ENCODE assay signal across 21 cellular contexts in the genomic region with DNA sequence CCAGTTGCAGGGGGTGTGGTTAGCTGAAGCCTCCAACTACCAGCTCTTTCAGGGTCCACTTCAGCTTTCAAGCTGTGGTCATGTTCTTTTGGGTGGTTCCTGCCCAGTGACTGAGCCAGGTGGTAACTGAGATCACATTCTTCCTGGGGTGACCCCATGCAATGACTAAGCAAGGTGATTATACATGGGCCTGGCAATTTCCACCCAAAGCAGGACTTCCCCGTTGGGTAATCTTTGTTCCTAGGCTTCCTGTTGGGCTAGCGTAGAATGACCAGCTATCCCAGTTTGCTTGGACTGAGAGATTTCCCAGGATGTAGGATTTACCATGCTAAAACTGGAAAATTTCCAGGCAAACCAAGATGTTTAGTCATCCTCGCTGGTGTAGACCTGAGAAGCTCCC. TPM values are rescaled to one million over a fixed set of nuclear protein-coding genes. Genes with fewer than 3 reads are reported as not detected.
A peak's percentile ranks its signal among the peaks of the same experiment; 100 is the strongest.
DNase-seq lines count a peak whose midpoint lies in the region; FAIRE-seq and TF ChIP-seq lines count a peak whose summit lies in the region.
"Had no signal": no experiment of that assay in that cellular context is flagged by ENCODE, and none has a peak within 500 bp of the region (broad histone marks: within the 10 kb centered on the region; RNA-seq: fewer than 3 reads in every experiment).

No MANE protein-coding gene starts in this region.

- H3K79me2 ChIP-seq in PC-9 (ENCODE audit: low read depth) (no peaks in the 10 kb centered on the region), mammary epithelial cell (ENCODE audit: insufficient read depth, low read length) (no peaks in the 10 kb centered on the region), keratinocyte (ENCODE audit: control insufficient read depth, insufficient read depth, low read length) (no peaks in the 10 kb centered on the region), osteoblast (ENCODE audit: insufficient read depth, low read length) (no peaks in the 10 kb centered on the region), Karpas-422 (ENCODE audit: low read length) (no peaks in the 10 kb centered on the region)

- peak overlapping the region; percentile 34; the same call in 1 of the 2 replicates for H3K4me2 ChIP-seq in PC-9
- H3K4me2 ChIP-seq in mammary epithelial cell (ENCODE audit: insufficient read depth, low read depth, low read length), result peak overlapping the region; percentile 10
- no peak overlapping the region for H3K4me2 ChIP-seq in keratinocyte (ENCODE audit: control insufficient read depth, extremely low read depth, insufficient read depth, low read depth, low read length)
- H3K4me2 ChIP-seq in osteoblast (ENCODE audit: insufficient read depth, low read length), result no peak overlapping the region
- no peak overlapping the region for H3K4me2 ChIP-seq in Karpas-422 (ENCODE audit: low read depth, low read length, poor library complexity, severe bottlenecking)

- no peaks in the 10 kb centered on the region for H3K9me1 ChIP-seq in keratinocyte (ENCODE audit: control insufficient read depth, extremely low read depth, insufficient read depth, low read length)

- dilution Hi-C loops in mammary epithelial cell (cut with HindIII; ENCODE audit: low sequenced_read_pairs), result no loop called here
- dilution Hi-C loops in keratinocyte (cut with MboI; ENCODE audit: extremely low pct_ligation_motif_present, low sequenced_read_pairs), result no loop called here

- BruUV-seq in PC-9 (replicated peaks; lab: Mats Ljungman, UMichigan) (no TSS peak), mammary epithelial cell (replicated peaks; lab: Mats Ljungman, UMichigan) (no TSS peak)

- no peaks in the 10 kb centered on the region for H3K9me3 ChIP-seq in PC-9 (ENCODE audit: insufficient read depth, low read depth)
- H3K9me3 ChIP-seq in mammary epithelial cell (replicated peaks; ENCODE audit: insufficient read depth, low read length), result no peaks in the 10 kb centered on the region
- no peaks in the 10 kb centered on the region for H3K9me3 ChIP-seq in keratinocyte (ENCODE audit: control insufficient read depth, low read depth, low read length)
- H3K9me3 ChIP-seq in osteoblast (ENCODE audit: low read depth, low read length), result no peaks in the 10 kb centered on the region
- no peaks in the 10 kb centered on the region for H3K9me3 ChIP-seq in Karpas-422 (ENCODE audit: low read length)

- no peaks in the 10 kb centered on the region for H3K27me3 ChIP-seq in PC-9 (ENCODE audit: insufficient read depth, low read depth)
- H3K27me3 ChIP-seq in mammary epithelial cell (ENCODE audit: insufficient read depth, low read length), result no peaks in the 10 kb centered on the region
- no peaks in the 10 kb centered on the region for H3K27me3 ChIP-seq in keratinocyte (ENCODE audit: control insufficient read depth, extremely low read depth, insufficient read depth, low read length)
- no peaks in the 10 kb centered on the region for H3K27me3 ChIP-seq in osteoblast (ENCODE audit: insufficient read depth, low read length)
- no peaks in the 10 kb centered on the region for H3K27me3 ChIP-seq in Karpas-422 (ENCODE audit: low read length)

- DNase-seq in ELR (ENCODE audit: low read depth) (peak; percentile 48), PC-9 (peak in 1 of 2 experiments; percentile 35), mammary epithelial cell (peak; percentile 75), keratinocyte (ENCODE audit: low read depth, low spot score) (no peak), osteoblast (ENCODE audit: insufficient read length, low spot score, missing footprints) (no peak), Karpas-422 (no peak), NCI-H345 (lab: John Stamatoyannopoulos, UW) (no peak), SHP77 treated with DMSO at 0.1 percent for 48 hours (lab: John Stamatoyannopoulos, UW) (no peak)
- DNase-seq: DMS153, EL, KG1, NCI-H1105, NCI-H1694 treated with DMSO at 0.1 percent for 48 hours, NCI-H2107, NCI-H446 treated with DMSO at 0.1 percent for 48 hours, NCI-H748 treated with DMSO at 0.1 percent for 48 hours had no signal

- TF ChIP-seq CTCF in PC-9 (conservative IDR thresholded peaks at IDR 0.05) (no peak), mammary epithelial cell (conservative IDR thresholded peaks at IDR 0.05 in 1 of 2, IDR thresholded peaks at IDR 0.05 in 1 of 2; ENCODE audit: extremely low read depth in 1 of 2, insufficient read depth in 1 of 2, low read depth in 1 of 2, low read length in 2 of 2) (no peak), keratinocyte (optimal IDR thresholded peaks at IDR 0.05 in 1 of 3, IDR thresholded peaks at IDR 0.05 in 1 of 3, conservative IDR thresholded peaks at IDR 0.05 in 1 of 3; ENCODE audit: extremely low read depth in 1 of 3, insufficient read depth in 2 of 3, low read length in 3 of 3) (no peak), osteoblast (IDR thresholded peaks at IDR 0.05; ENCODE audit: extremely low read depth, low read depth, low read length) (no peak)

- POLR2A ChIA-PET in PC-9 (lab: Charles Lee; ENCODE audit: unreplicated experiment), result no interaction called here

- H2AFZ ChIP-seq in PC-9, result peak overlapping the region; percentile 43
- H2AFZ ChIP-seq in mammary epithelial cell (ENCODE audit: low read depth, low read length), result peak overlapping the region; percentile 50
- no peak overlapping the region for H2AFZ ChIP-seq in keratinocyte (ENCODE audit: control insufficient read depth, low read length)
- H2AFZ ChIP-seq in osteoblast (ENCODE audit: low read length), result no peak overlapping the region
- no peak overlapping the region for H2AFZ ChIP-seq in Karpas-422 (ENCODE audit: low read length)

- no peaks in the 10 kb centered on the region for H3F3A ChIP-seq in PC-9 (ENCODE audit: insufficient read depth, low read depth)

- CTCF ChIA-PET in PC-9 (lab: Charles Lee) (no interaction called here), mammary epithelial cell (lab: Charles Lee; ENCODE audit: low non-redundant PET) (interaction anchor here (0.6 kb wide), 1 partner anchor 11 kb away, joined by 3 read pairs; no protein-coding TSS in a partner anchor)

- H3K4me3 ChIP-seq in PC-9 (no peak overlapping the region), mammary epithelial cell (replicated peaks in 1 of 3; ENCODE audit: insufficient read depth in 1 of 3, low read depth in 2 of 3, low read length in 3 of 3) (no peak overlapping the region), keratinocyte (ENCODE audit: control insufficient read depth in 2 of 3, extremely low read depth in 1 of 3, insufficient read depth in 2 of 3, low read depth in 1 of 3, low read length in 3 of 3) (no peak overlapping the region), osteoblast (ENCODE audit: insufficient read depth, low read length) (no peak overlapping the region), Karpas-422 (ENCODE audit: low read length) (no peak overlapping the region)

- 42% methylated on average over 3 of the region's 3 CpGs for WGBS in mammary epithelial cell (ENCODE audit: low coverage, missing lambda C conversion rate)

- H3K9me2 ChIP-seq in PC-9 (ENCODE audit: insufficient read depth) (no peaks in the 10 kb centered on the region), Karpas-422 (replicated peaks; ENCODE audit: insufficient read depth, low read length) (no peaks in the 10 kb centered on the region)

- H3K36me3 ChIP-seq in PC-9 (ENCODE audit: low read depth) (no peaks in the 10 kb centered on the region), mammary epithelial cell (ENCODE audit: insufficient read depth, low read length) (no peaks in the 10 kb centered on the region), keratinocyte (ENCODE audit: control insufficient read depth in 2 of 2, extremely low read depth in 1 of 2, insufficient read depth in 2 of 2, low read length in 2 of 2) (no peaks in the 10 kb centered on the region), osteoblast (ENCODE audit: insufficient read depth, low read length) (no peaks in the 10 kb centered on the region), Karpas-422 (ENCODE audit: insufficient read depth, low read length) (no peaks in the 10 kb centered on the region)

- FAIRE-seq in keratinocyte (lab: Jason Lieb, UNC), result peak; percentile 53
- FAIRE-seq: GM19239, H1, HepG2 had no signal

- H4K20me1 ChIP-seq in PC-9 (ENCODE audit: insufficient read depth) (no peaks in the 10 kb centered on the region), mammary epithelial cell (ENCODE audit: insufficient read depth, low read length) (no peaks in the 10 kb centered on the region), keratinocyte (ENCODE audit: control insufficient read depth, extremely low read depth, insufficient read depth, low read length) (no peaks in the 10 kb centered on the region), osteoblast (ENCODE audit: insufficient read depth, low read length) (no peaks in the 10 kb centered on the region), Karpas-422 (ENCODE audit: insufficient read depth, low read depth, low read length) (no peaks in the 10 kb centered on the region)

- intact Hi-C loops in PC-9 (cut with micrococcal nuclease; ENCODE audit: unreplicated experiment) (no loop called here), mammary epithelial cell (cut with micrococcal nuclease) (no loop called here)

- peak overlapping the region; percentile 49 for H3K27ac ChIP-seq in PC-9
- H3K27ac ChIP-seq in mammary epithelial cell (ENCODE audit: insufficient read depth, low read depth, low read length), result no peak overlapping the region
- H3K27ac ChIP-seq in keratinocyte (ENCODE audit: control insufficient read depth, insufficient read depth, low read length), result no peak overlapping the region
- H3K27ac ChIP-seq in osteoblast (ENCODE audit: low read depth, low read length), result no peak overlapping the region
- no peak overlapping the region for H3K27ac ChIP-seq in Karpas-422 (ENCODE audit: low read length)
- H3K27ac ChIP-seq: C4-2B had no signal

- H3K9ac ChIP-seq in mammary epithelial cell (ENCODE audit: insufficient read depth, low read length) (no peak overlapping the region), keratinocyte (ENCODE audit: control insufficient read depth, extremely low read depth, insufficient read depth, low read length) (no peak overlapping the region), Karpas-422 (ENCODE audit: low read length) (no peak overlapping the region)

- in situ Hi-C loops in mammary epithelial cell (cut with MboI; ENCODE audit: low sequenced_read_pairs in 2 of 2), result no loop called here

- H3K4me1 ChIP-seq in PC-9 (replicated peaks; ENCODE audit: insufficient read depth), result peaks cover 16% of the 10 kb centered on the region; the same call in 1 of the 2 replicates
- peaks cover 11% of the 10 kb centered on the region for H3K4me1 ChIP-seq in mammary epithelial cell (ENCODE audit: insufficient read depth, low read length)
- no peaks in the 10 kb centered on the region for H3K4me1 ChIP-seq in keratinocyte (ENCODE audit: control insufficient read depth, extremely low read depth, insufficient read depth, low read length)
- H3K4me1 ChIP-seq in osteoblast (ENCODE audit: insufficient read depth, low read length), result no peaks in the 10 kb centered on the region
- H3K4me1 ChIP-seq in Karpas-422 (ENCODE audit: low read length), result no peaks in the 10 kb centered on the region

RNA-seq across cellular contexts. Expression of gene MAGEB17, which starts 18.4 kb away (rescaled TPM):
- total RNA-seq in PC-9 (2021) (not detected in 2 replicates), mammary epithelial cell (not detected), osteoblast (not detected in 2 replicates)
- polyA plus RNA-seq in mammary epithelial cell (not detected), keratinocyte (not detected in 3 replicates)
- polyA minus RNA-seq in mammary epithelial cell (not detected), keratinocyte (not detected in 3 replicates)
- polyA plus RNA-seq in keratinocyte (2011; ENCODE audit: low read depth), result not detected
- not detected in 2 replicates for polyA plus RNA-seq in keratinocyte (2011; cell fraction: cytosol; rRNA removed)
- not detected in 2 replicates for polyA plus RNA-seq in keratinocyte (2011; cell fraction: nucleus; rRNA removed)
- not detected in 2 replicates for polyA plus RNA-seq in keratinocyte (2012; ENCODE audit: low replicate concordance)
- not detected for polyA minus RNA-seq in keratinocyte (2011; cell fraction: cytosol; rRNA and poly(A)+ RNA removed)
- polyA minus RNA-seq in keratinocyte (2011; cell fraction: nucleus; rRNA and poly(A)+ RNA removed), result not detected in 2 replicates
- total RNA-seq in Karpas-422 (2014; rRNA removed; shearing (Covaris generic); ENCODE audit: low replicate concordance), result not detected in 2 replicates
- total RNA-seq: A673, HepG2 had no signal
- polyA plus RNA-seq: HepG2 had no signal

RNA-seq across cellular contexts. Expression of gene GRPR, which starts 25.5 kb away (rescaled TPM):
- 1.1 TPM in 1 of 2 replicates, not detected in the other for total RNA-seq in PC-9 (2021)
- under 1 TPM; 0.14 to 0.17 TPM for total RNA-seq in mammary epithelial cell
- 0.15 TPM for polyA plus RNA-seq in mammary epithelial cell
- not detected for polyA minus RNA-seq in mammary epithelial cell
- 0.06 to 0.08 TPM (median 0.07 TPM) in 3 replicates for polyA plus RNA-seq in keratinocyte
- polyA plus RNA-seq in keratinocyte (2011; ENCODE audit: low read depth), result not detected
- 0.04 TPM in 1 of 2 replicates, not detected in the other for polyA plus RNA-seq in keratinocyte (2011; cell fraction: cytosol; rRNA removed)
- polyA plus RNA-seq in keratinocyte (2011; cell fraction: nucleus; rRNA removed), result 0.10 TPM in 1 of 2 replicates, not detected in the other
- 0.06 TPM in 1 of 2 replicates, not detected in the other for polyA plus RNA-seq in keratinocyte (2012; ENCODE audit: low replicate concordance)
- polyA minus RNA-seq in keratinocyte, result 0.16 TPM in 1 of 3 replicates, not detected in the others
- polyA minus RNA-seq in keratinocyte (2011; cell fraction: cytosol; rRNA and poly(A)+ RNA removed), result not detected
- not detected in 2 replicates for polyA minus RNA-seq in keratinocyte (2011; cell fraction: nucleus; rRNA and poly(A)+ RNA removed)
- total RNA-seq in osteoblast, result not detected in 2 replicates
- 0.45 TPM in 1 of 2 replicates, not detected in the other for total RNA-seq in Karpas-422 (2014; rRNA removed; shearing (Covaris generic); ENCODE audit: low replicate concordance)

Comparison
In these comparisons a context has a peak if more than half of its experiments do, and no peak if none do; other contexts are left out.
1. DNase-seq: peak in ELR (single experiment) and mammary epithelial cell (single experiment); none in keratinocyte (single experiment), osteoblast (single experiment), Karpas-422 (single experiment), NCI-H345 (single experiment) and SHP77 treated with DMSO at 0.1 percent for 48 hours (single experiment).
2. H2AFZ ChIP-seq: peak in PC-9 (single experiment) and mammary epithelial cell (single experiment); none in keratinocyte (single experiment), osteoblast (single experiment) and Karpas-422 (single experiment).
3. H3K4me2 ChIP-seq: peak in PC-9 (single experiment) and mammary epithelial cell (single experiment); none in keratinocyte (single experiment), osteoblast (single experiment) and Karpas-422 (single experiment).